Comparison of ENCODE assay signal across 7 cellular contexts in the genomic region with DNA sequence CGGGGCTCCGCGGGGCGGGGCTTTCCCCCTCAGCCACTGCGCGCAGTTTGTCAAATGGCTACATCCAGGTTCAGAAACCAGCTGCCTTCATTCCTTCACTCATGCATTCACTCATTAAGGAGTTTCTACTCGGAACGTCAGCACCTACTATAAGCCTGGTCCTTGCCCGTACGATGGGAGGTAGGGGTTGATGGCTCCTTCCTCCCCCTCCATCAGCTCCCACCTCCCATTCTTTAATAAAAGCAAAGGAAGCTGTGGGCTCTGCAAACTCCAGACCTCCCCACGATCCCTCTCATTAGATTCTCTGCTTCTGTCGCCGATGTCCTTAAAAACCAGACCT. TPM values are rescaled to one million over a fixed set of nuclear protein-coding genes. Genes with fewer than 3 reads are reported as not detected.
A peak's percentile ranks its signal among the peaks of the same experiment; 100 is the strongest.
DNase-seq lines count a peak whose midpoint lies in the region; ATAC-seq and TF ChIP-seq lines count a peak whose summit lies in the region.

No MANE protein-coding gene starts in this region.

- 11% methylated on average over 9 of the region's 13 CpGs for WGBS in smooth muscle cell (ENCODE audit: low lambda C conversion rate)

- DNase-seq in HCT116 (ENCODE audit: low read depth, low spot score) = no peak
- DNase-seq in activated CD4-positive, alpha-beta memory T cell treated with anti-CD3 and anti-CD28 coated beads for 36 hours = no peak
- DNase-seq in glutamatergic neuron = no peak
- DNase-seq in smooth muscle cell (lab: John Stamatoyannopoulos, UW; ENCODE audit: unreplicated experiment) = no peak
- no peak for DNase-seq in NCI-H2196 (lab: John Stamatoyannopoulos, UW; ENCODE audit: unreplicated experiment)
- DNase-seq in iPS-NIHi11 (ENCODE audit: low spot score) = no peak

- TF ChIP-seq CTCF in HCT116 (IDR thresholded peaks at IDR 0.05 in 2 of 3, conservative IDR thresholded peaks at IDR 0.05 in 1 of 3; ENCODE audit: borderline replicate concordance in 1 of 3, insufficient read depth in 1 of 3, low read depth in 2 of 3, low read length in 2 of 3) (no peak), glutamatergic neuron (IDR thresholded peaks at IDR 0.05; ENCODE audit: partially characterized antibody, unreplicated experiment) (no peak), smooth muscle cell (IDR thresholded peaks at IDR 0.05; ENCODE audit: borderline replicate concordance, insufficient read depth, poor library complexity, severe bottlenecking) (no peak)

- CTCF ChIA-PET in HCT116 (lab: Charles Lee) = interaction anchor here (1.1 to 1.5 kb wide), 3 partner anchors 9 to 24 kb away, joined by 3 to 7 read pairs (median 5); no protein-coding TSS in a partner anchor
- CTCF ChIA-PET in activated CD4-positive, alpha-beta memory T cell treated with anti-CD3 and anti-CD28 coated beads for 36 hours (lab: Charles Lee) = interaction anchor here (0.7 to 4.6 kb wide), 6 partner anchors 10 to 389 kb away, joined by 3 to 24 read pairs (median 8); no protein-coding TSS in a partner anchor

- no peaks in the 10 kb centered on the region for H3K9me2 ChIP-seq in HCT116 (ENCODE audit: insufficient read depth)

- peaks cover 7 to 13% of the 10 kb centered on the region in 2 experiments; a peak in 3 of 4 replicates for H3K4me1 ChIP-seq in HCT116 (ENCODE audit: control insufficient read depth in 1 of 2, insufficient read depth in 2 of 2, low read length in 2 of 2)
- H3K4me1 ChIP-seq in smooth muscle cell (ENCODE audit: low read depth) = peaks cover 28% of the 10 kb centered on the region

- no peaks in the 10 kb centered on the region for H3K9me3 ChIP-seq in HCT116 (ENCODE audit: control insufficient read depth in 1 of 2, insufficient read depth in 1 of 2, low read depth in 1 of 2, low read length in 2 of 2)
- no peaks in the 10 kb centered on the region for H3K9me3 ChIP-seq in smooth muscle cell (replicated peaks; ENCODE audit: low read depth)

- H3K79me2 ChIP-seq in HCT116 (ENCODE audit: insufficient read depth, low read length) (no peaks in the 10 kb centered on the region), smooth muscle cell (ENCODE audit: low read depth) (no peaks in the 10 kb centered on the region)

- RAD21 ChIA-PET in HCT116 (lab: Charles Lee; ENCODE audit: low non-redundant PET in 1 of 2, low total read pairs in 2 of 2, uncharacterized antibody in 2 of 2, unreplicated experiment in 2 of 2) = interaction anchor here in 1 of 2 experiments (0.5 to 1.1 kb wide), 2 partner anchors 10 to 24 kb away, joined by 3 to 4 read pairs; no protein-coding TSS in a partner anchor

- H3K27me3 Mint-ChIP-seq in activated CD4-positive, alpha-beta memory T cell treated with anti-CD3 and anti-CD28 coated beads for 36 hours = peaks cover 3% of the 10 kb centered on the region
- H3K27me3 Mint-ChIP-seq in glutamatergic neuron (ENCODE audit: unreplicated experiment) = peaks cover 8% of the 10 kb centered on the region

- H3K4me2 ChIP-seq in HCT116 (ENCODE audit: low read length) (peak overlapping the region; percentile 70), smooth muscle cell (peak overlapping the region; percentile 86)

- H3K9ac ChIP-seq in HCT116 (ENCODE audit: low read length) (no peak overlapping the region), smooth muscle cell (ENCODE audit: low read depth) (no peak overlapping the region)

- H3K27me3 ChIP-seq in HCT116 (ENCODE audit: insufficient read depth, low read length) (no peaks in the 10 kb centered on the region), smooth muscle cell (ENCODE audit: low read depth) (peaks cover 34% of the 10 kb centered on the region)

- intact Hi-C loops in HCT116 (cut with micrococcal nuclease) = no loop called here
- intact Hi-C loops in activated CD4-positive, alpha-beta memory T cell treated with anti-CD3 and anti-CD28 coated beads for 36 hours (cut with micrococcal nuclease) = loop anchor here (2.0 kb wide), 1 partner anchor 23 kb away; no protein-coding TSS in a partner anchor

- no peaks in the 10 kb centered on the region for H4K20me1 ChIP-seq in HCT116 (ENCODE audit: insufficient read depth)
- no peaks in the 10 kb centered on the region for H4K20me1 ChIP-seq in smooth muscle cell (ENCODE audit: low read depth)

- TF ChIP-seq POLR2A in HCT116 (IDR thresholded peaks at IDR 0.05; ENCODE audit: borderline replicate concordance, extremely low read depth, insufficient read depth, insufficient read length) = no peak

- H3K36me3 ChIP-seq in HCT116 (ENCODE audit: control insufficient read depth in 1 of 2, insufficient read depth in 2 of 2, low read length in 2 of 2) (no peaks in the 10 kb centered on the region), smooth muscle cell (ENCODE audit: low read depth) (no peaks in the 10 kb centered on the region)

- peak; percentile 4; the same call in 1 of the 2 replicates for ATAC-seq in HCT116
- no peak for ATAC-seq in GM18519 (IDR thresholded peaks at IDR 0.05; ENCODE audit: low FRiP score, unreplicated experiment)

- no TSS peak for BruUV-seq in HCT116 (replicated peaks; lab: Mats Ljungman, UMichigan)

- H3K4me3 ChIP-seq in HCT116 (replicated peaks in 1 of 2; ENCODE audit: low read depth in 1 of 2, low read length in 2 of 2) (0 out of 4 replicates have a peak overlapping the region, but pooled peaks of 1 of the 2 experiments have one; percentile 36), smooth muscle cell (peak overlapping the region; percentile 56)

- H3K4me3 Mint-ChIP-seq in activated CD4-positive, alpha-beta memory T cell treated with anti-CD3 and anti-CD28 coated beads for 36 hours = peak overlapping the region; percentile 46
- H3K4me3 Mint-ChIP-seq in glutamatergic neuron (ENCODE audit: unreplicated experiment) = peak overlapping the region; percentile 77

- H3K4me1 Mint-ChIP-seq in activated CD4-positive, alpha-beta memory T cell treated with anti-CD3 and anti-CD28 coated beads for 36 hours (ENCODE audit: low read depth) = peaks cover 21% of the 10 kb centered on the region
- H3K4me1 Mint-ChIP-seq in glutamatergic neuron (ENCODE audit: low read depth, unreplicated experiment) = peaks cover 12% of the 10 kb centered on the region

- no peaks in the 10 kb centered on the region for H3K9me3 Mint-ChIP-seq in activated CD4-positive, alpha-beta memory T cell treated with anti-CD3 and anti-CD28 coated beads for 36 hours
- no peaks in the 10 kb centered on the region for H3K9me3 Mint-ChIP-seq in glutamatergic neuron (ENCODE audit: unreplicated experiment)

- no peaks in the 10 kb centered on the region for H3K36me3 Mint-ChIP-seq in activated CD4-positive, alpha-beta memory T cell treated with anti-CD3 and anti-CD28 coated beads for 36 hours
- H3K36me3 Mint-ChIP-seq in glutamatergic neuron (ENCODE audit: unreplicated experiment) = peaks cover 5% of the 10 kb centered on the region

- POLR2A ChIA-PET in HCT116 (lab: Charles Lee) = interaction anchor here (1.5 kb wide), 1 partner anchor 10 kb away, joined by 8 read pairs; no protein-coding TSS in a partner anchor
- POLR2A ChIA-PET in activated CD4-positive, alpha-beta memory T cell treated with anti-CD3 and anti-CD28 coated beads for 36 hours (lab: Charles Lee) = interaction anchor here (1.0 to 1.2 kb wide), 3 partner anchors 10 to 126 kb away, joined by 3 to 7 read pairs (median 3); no protein-coding TSS in a partner anchor

- H2AFZ ChIP-seq in HCT116 (ENCODE audit: low read depth, low read length, poor library complexity, severe bottlenecking) (no peak overlapping the region), smooth muscle cell (ENCODE audit: low read depth) (peak overlapping the region; percentile 64)

- H3K27ac Mint-ChIP-seq in activated CD4-positive, alpha-beta memory T cell treated with anti-CD3 and anti-CD28 coated beads for 36 hours = no peak overlapping the region
- no peak overlapping the region for H3K27ac Mint-ChIP-seq in glutamatergic neuron (ENCODE audit: unreplicated experiment)

- H3K27ac ChIP-seq in HCT116 (ENCODE audit: low read depth, low read length) (no peak overlapping the region), smooth muscle cell (ENCODE audit: low read depth) (no peak overlapping the region)

- no peak for TF ChIP-seq RAD21 in HCT116 (IDR thresholded peaks at IDR 0.05; ENCODE audit: low read depth)

- H3F3A ChIP-seq in smooth muscle cell (ENCODE audit: low read depth) = no peaks in the 10 kb centered on the region

TF ChIP-seq in HCT116, 20 proteins besides CTCF, POLR2A, EP300 and RAD21 (continues in another document):
- TF ChIP-seq EZH2 (IDR thresholded peaks at IDR 0.05) = no peak
- TF ChIP-seq FOSL1 (IDR thresholded peaks at IDR 0.05; ENCODE audit: low read depth) = no peak
- no peak for TF ChIP-seq EGR1 (IDR thresholded peaks at IDR 0.05; ENCODE audit: low read depth)
- no peak for TF ChIP-seq ELF1 (IDR thresholded peaks at IDR 0.05; ENCODE audit: borderline replicate concordance, low read depth)
- no peak for TF ChIP-seq ZNF274 (IDR thresholded peaks at IDR 0.05; ENCODE audit: low read depth, low read length)
- TF ChIP-seq SP1 (IDR thresholded peaks at IDR 0.05; ENCODE audit: low read depth) = no peak
- TF ChIP-seq EZH2phosphoT487 (IDR thresholded peaks at IDR 0.05; ENCODE audit: borderline replicate concordance) = no peak
- no peak for TF ChIP-seq POLR2AphosphoS5 (IDR thresholded peaks at IDR 0.05; ENCODE audit: low read depth, low read length)
- no peak for TF ChIP-seq ATF3 (IDR thresholded peaks at IDR 0.05)

RNA-seq across cellular contexts. Expression of gene CFAP92, which starts 0.3 kb away (rescaled TPM):
- 3.6 TPM for total RNA-seq in HCT116 (2021; ENCODE audit: unreplicated experiment)
- polyA plus RNA-seq in HCT116 (2012) = 4.2 and 5.2 TPM in 2 replicates
- total RNA-seq in activated CD4-positive, alpha-beta memory T cell treated with anti-CD3 and anti-CD28 coated beads for 36 hours = under 1 TPM in 1 of 2 experiments, not detected in 1; 0.24 TPM
- total RNA-seq in glutamatergic neuron (ENCODE audit: unreplicated experiment) = 0.15 TPM
- 0.49 and 0.67 TPM in 2 replicates for total RNA-seq in smooth muscle cell
- polyA plus RNA-seq in smooth muscle cell = 0.85 and 0.89 TPM in 2 replicates

RNA-seq across cellular contexts. Expression of gene EFCC1, which starts 7.0 kb away (rescaled TPM):
- 1.0 TPM for total RNA-seq in HCT116 (2021; ENCODE audit: unreplicated experiment)
- 2.1 and 2.3 TPM in 2 replicates for polyA plus RNA-seq in HCT116 (2012)
- under 1 TPM; 0.12 to 0.24 TPM for total RNA-seq in activated CD4-positive, alpha-beta memory T cell treated with anti-CD3 and anti-CD28 coated beads for 36 hours
- total RNA-seq in glutamatergic neuron (ENCODE audit: unreplicated experiment) = not detected
- total RNA-seq in smooth muscle cell = not detected in 2 replicates
- 0.26 TPM in 1 of 2 replicates, not detected in the other for polyA plus RNA-seq in smooth muscle cell
